8 cellular contexts compared by ENCODE assay signal in the genomic region with DNA sequence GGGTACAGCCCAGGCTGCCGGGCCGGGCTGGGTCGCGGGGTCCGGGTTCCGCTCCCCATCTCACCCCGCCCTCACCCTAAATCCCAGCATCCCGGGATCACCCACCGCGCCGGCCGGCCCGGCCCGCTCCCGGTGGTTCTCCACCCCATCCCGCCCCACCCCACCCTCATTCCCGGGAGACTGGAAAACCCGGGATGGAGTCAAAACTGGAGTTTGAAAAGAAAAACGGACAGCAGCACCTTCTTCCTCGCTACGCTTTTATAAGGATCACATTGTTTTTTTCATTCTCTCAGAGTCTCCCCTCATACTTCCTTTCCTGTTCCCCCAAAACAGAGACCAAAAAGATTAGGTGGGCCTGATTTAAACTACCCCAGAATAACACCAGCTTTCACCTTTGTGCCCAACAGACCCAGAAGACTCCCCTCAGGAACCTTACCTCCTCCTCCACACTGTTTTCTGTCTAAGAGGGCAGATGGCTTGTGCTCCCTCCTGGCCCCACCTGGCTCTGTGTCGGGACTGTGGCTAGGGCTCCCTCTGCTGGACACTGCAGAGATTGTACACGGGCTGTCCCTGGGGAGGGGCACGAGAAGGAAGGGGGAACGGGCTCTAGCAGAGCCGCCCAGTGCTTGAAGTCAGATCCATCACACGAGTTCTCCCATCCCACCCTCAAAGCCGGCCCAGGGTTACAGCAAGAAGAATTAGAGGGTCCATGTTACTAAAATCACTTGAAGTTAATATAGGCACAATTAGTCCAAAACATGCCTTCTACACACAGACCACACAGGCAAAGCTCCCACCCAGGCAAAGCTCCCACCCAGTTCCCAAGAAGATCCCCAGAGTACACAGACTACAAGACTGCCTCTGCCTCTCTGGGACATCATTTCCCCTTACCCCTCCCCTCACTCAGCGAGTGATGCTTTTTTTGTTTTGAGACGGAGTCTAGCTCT. TPM values are rescaled to one million over a fixed set of nuclear protein-coding genes. Genes with fewer than 3 reads are reported as not detected.
DNase-seq lines count a peak whose midpoint lies in the region; ATAC-seq and TF ChIP-seq lines count a peak whose summit lies in the region.

No MANE protein-coding gene starts in this region.

- ATAC-seq in HG03354 (IDR thresholded peaks at IDR 0.05; ENCODE audit: poor library complexity, severe bottlenecking, unreplicated experiment), result peak; percentile 65

- H3K27me3 ChIP-seq in BLaER1 treated with 17β-estradiol and CSF1 and Interleukin-3, amounts not matched to agents 10 nM and 100 nM, result peaks cover 7 to 22% (median 18%) of the 10 kb centered on the region in 11 experiments
- H3K27me3 ChIP-seq in colonic mucosa, result peaks cover 5% of the 10 kb centered on the region

- TF ChIP-seq CTCF in colonic mucosa (IDR thresholded peaks at IDR 0.05), result peak; percentile 89

- DNase-seq in NCI-H446 (lab: John Stamatoyannopoulos, UW), result peak; percentile 81 to 90
- peak; percentile 87 to 89 for DNase-seq in activated CD4-positive, alpha-beta T cell treated with anti-CD3 and anti-CD28 coated beads for 24 hours (ENCODE audit: low read depth in 2 of 2)
- peak; percentile 92 for DNase-seq in colonic mucosa
- DNase-seq in left kidney (ENCODE audit: low read depth, low spot score), result peak; percentile 97
- DNase-seq in stimulated activated CD4-positive, alpha-beta T cell treated with anti-CD3 and anti-CD28 coated beads, Interleukin-1b, Interleukin-23, amount 100 ng/mL, for 48 hours, result peak; percentile 92

- TF ChIP-seq POLR2A in GM19099 (IDR thresholded peaks at IDR 0.05; ENCODE audit: extremely low read depth, insufficient read length, low read depth), result peak; percentile 23

- no peaks in the 10 kb centered on the region for H3K9me3 ChIP-seq in BLaER1 treated with 17β-estradiol and CSF1 and Interleukin-3, amounts not matched to agents 10 nM and 100 nM (replicated peaks in 1 of 11)
- no peaks in the 10 kb centered on the region for H3K9me3 ChIP-seq in colonic mucosa

- intact Hi-C loops in colonic mucosa (cut with DNase I), result loop anchor here (5.0 kb wide), 1 partner anchor 160 kb away; no protein-coding TSS in a partner anchor

- peak overlapping the region; percentile 89 to 100 (median 99) for H3K4me2 ChIP-seq in BLaER1 treated with 17β-estradiol and CSF1 and Interleukin-3, amounts not matched to agents 10 nM and 100 nM

- H3K4me1 ChIP-seq in BLaER1 treated with 17β-estradiol and CSF1 and Interleukin-3, amounts not matched to agents 10 nM and 100 nM, result peaks cover 37 to 64% (median 49%) of the 10 kb centered on the region in 10 experiments
- peaks cover 7% of the 10 kb centered on the region for H3K4me1 ChIP-seq in colonic mucosa

- H4K20me1 ChIP-seq in BLaER1 treated with 17β-estradiol and CSF1 and Interleukin-3, amounts not matched to agents 10 nM and 100 nM, result peaks cover 0 to 22% (median 0%) of the 10 kb centered on the region in 11 experiments; a peak in 7 of 22 replicates

- peak overlapping the region; percentile 56 to 75 (median 69) for H3K4me3 ChIP-seq in BLaER1 treated with 17β-estradiol and CSF1 and Interleukin-3, amounts not matched to agents 10 nM and 100 nM
- H3K4me3 ChIP-seq in colonic mucosa, result peak overlapping the region; percentile 52

- peaks cover 0 to 4% (median 0%) of the 10 kb centered on the region in 11 experiments; a peak in 3 of 22 replicates for H3K36me3 ChIP-seq in BLaER1 treated with 17β-estradiol and CSF1 and Interleukin-3, amounts not matched to agents 10 nM and 100 nM
- H3K36me3 ChIP-seq in colonic mucosa, result no peaks in the 10 kb centered on the region

- peak overlapping the region in 8 of 11 experiments; percentile 34 to 61 (median 49); a peak in 10 of 22 replicates for H3K27ac ChIP-seq in BLaER1 treated with 17β-estradiol and CSF1 and Interleukin-3, amounts not matched to agents 10 nM and 100 nM
- peak overlapping the region; percentile 58 for H3K27ac ChIP-seq in colonic mucosa

- H3K9ac ChIP-seq in BLaER1 treated with 17β-estradiol and CSF1 and Interleukin-3, amounts not matched to agents 10 nM and 100 nM, result peak overlapping the region; percentile 54 to 76 (median 71)
- H3K9ac ChIP-seq in colonic mucosa (ENCODE audit: low read depth in 2 of 2, low read length in 2 of 2), result peak overlapping the region in 1 of 2 donors; percentile 84

RNA-seq across cellular contexts. Expression of a gene that starts 3.0 kb away (rescaled TPM):
- 1 to 10 TPM; 1.4 to 2.0 TPM for total RNA-seq in colonic mucosa

RNA-seq across cellular contexts. Expression of a gene that starts 7.5 kb away (rescaled TPM):
- total RNA-seq in colonic mucosa, result under 1 TPM in 1 of 2 donors, not detected in 1; 0.22 TPM

RNA-seq across cellular contexts. Expression of a gene that starts 17.1 kb away (rescaled TPM):
- total RNA-seq in colonic mucosa, result 1 to 10 TPM; 5.5 to 6.5 TPM

RNA-seq across cellular contexts. Expression of a gene that starts 25.3 kb away (rescaled TPM):
- total RNA-seq in colonic mucosa, result 100 to 1,000 TPM in 1 of 2 donors, 10 to 100 TPM in 1; 90.3 to 195 TPM

RNA-seq across cellular contexts. Expression of a gene that starts 28.0 kb away (rescaled TPM):
- total RNA-seq in colonic mucosa, result not detected

Comparison
In these comparisons a context has a peak if more than half of its experiments do, and no peak if none do; other contexts are left out.
1. Peak in every context shown above with its lines: DNase-seq, ATAC-seq, H3K4me3 ChIP-seq and H3K27ac ChIP-seq.